Comparison of ENCODE assay signal across 1 cellular context in genomic region chr20:10427060-10427692, GRCh38.
TF ChIP-seq lines count a peak whose summit lies in the region.

No MANE protein-coding gene starts in this region.

TF ChIP-seq in H1, 55 proteins besides CTCF, POLR2A, EP300 and RAD21 (continued from another document):
- TF ChIP-seq CHD7 (IDR thresholded peaks at IDR 0.05; ENCODE audit: insufficient replicate concordance, low read length): no peak
- no peak for TF ChIP-seq NRF1 (IDR thresholded peaks at IDR 0.05; ENCODE audit: low read depth, low read length)
- no peak for TF ChIP-seq JUN (IDR thresholded peaks at IDR 0.05; ENCODE audit: low read depth, low read length)
- no peak for TF ChIP-seq ATF2 (IDR thresholded peaks at IDR 0.05; ENCODE audit: low read length)
- no peak for TF ChIP-seq MAFK (IDR thresholded peaks at IDR 0.05; ENCODE audit: low read depth, low read length)
- no peak for TF ChIP-seq TAF7 (optimal IDR thresholded peaks at IDR 0.05; ENCODE audit: borderline replicate concordance, low read depth, low read length)
- no peak for TF ChIP-seq SP1 (IDR thresholded peaks at IDR 0.05; ENCODE audit: low read depth, low read length)
